ENCODE assay signal across 31 cellular contexts in genomic region chr9:35700031-35700430, GRCh38. TPM values are rescaled to one million over a fixed set of nuclear protein-coding genes. Genes with fewer than 3 reads are reported as not detected.
"Had no signal": no experiment of that assay in that cellular context is flagged by ENCODE, and none has a peak within 500 bp of the region (broad histone marks: within the 10 kb centered on the region; RNA-seq: fewer than 3 reads in every experiment).

No MANE protein-coding gene starts in this region.

- H3K36me3 ChIP-seq: neural progenitor cell had no signal

- H3K27me3 ChIP-seq: brain microvascular endothelial cell, heart right ventricle, neural progenitor cell had no signal

- H3K4me3 ChIP-seq: heart right ventricle, lung, neural progenitor cell had no signal

- H3K27ac ChIP-seq: brain microvascular endothelial cell, neural progenitor cell, WERI-Rb-1 had no signal

- H3K9me3 ChIP-seq: heart right ventricle had no signal

- DNase-seq: activated CD4-positive, alpha-beta T cell treated with anti-CD3 and anti-CD28 coated beads for 48 hours; activated CD4-positive, alpha-beta T cell treated with anti-CD3 and anti-CD28 coated beads, Interleukin-2, amount 50 U/mL, for 48 hours; activated CD8-positive, alpha-beta memory T cell treated with anti-CD3 and anti-CD28 coated beads for 24 hours; activated effector memory CD4-positive, alpha-beta T cell treated with Interleukin-2 at 50 U/mL for 16 hours; activated naive CD4-positive, alpha-beta T cell treated with Interleukin-2 at 50 U/mL for 16 hours; brain microvascular endothelial cell; cortex of kidney; effector memory CD8-positive, alpha-beta T cell; erythroblast; foreskin fibroblast; heart right ventricle; mesendoderm; natural killer cell; occipital lobe; small intestine; stimulated activated CD4-positive, alpha-beta T cell treated with anti-CD3 and anti-CD28 coated beads, Interleukin-15, amount 100 ng/mL, for 24 hours; stimulated activated CD4-positive, alpha-beta T cell treated with anti-CD3 and anti-CD28 coated beads, Interleukin-2, amount 100 ng/mL, for 24 hours; stimulated activated naive CD4-positive, alpha-beta T cell; T-helper 17 cell; T1000; trophoblast cell; WERI-Rb-1 had no signal

- ATAC-seq: activated CD4-positive, CD25-positive, alpha-beta regulatory T cell treated with anti-CD3 and anti-CD28 coated beads, Interleukin-2, amount 50 U/mL, for 24 hours; effector memory CD8-positive, alpha-beta T cell; heart right ventricle; left lobe of liver; natural killer cell; sciatic nerve; T-helper 17 cell had no signal

- H3K4me1 ChIP-seq: neural progenitor cell had no signal

RNA-seq across cellular contexts. Expression of gene CA9, which starts 26.3 kb away (rescaled TPM):
- total RNA-seq: astrocyte, cerebellum, glomerular endothelial cell, mononuclear cell, natural killer cell, sciatic nerve, T-helper 17 cell had no signal

RNA-seq across cellular contexts. Expression of gene ARHGEF39, which starts 35.0 kb away (rescaled TPM):
- total RNA-seq: sciatic nerve had no signal
